ENCODE assay signal across 8 cellular contexts in genomic region chr14:67285876-67286452, GRCh38. TPM values are rescaled to one million over a fixed set of nuclear protein-coding genes. Genes with fewer than 3 reads are reported as not detected.
DNase-seq lines count a peak whose midpoint lies in the region; ATAC-seq and TF ChIP-seq lines count a peak whose summit lies in the region.
"Had no signal": no experiment of that assay in that cellular context is flagged by ENCODE, and none has a peak within 500 bp of the region (broad histone marks: within the 10 kb centered on the region; RNA-seq: fewer than 3 reads in every experiment).

No MANE protein-coding gene starts in this region.

- no peak for TF ChIP-seq POLR2A in adrenal gland (IDR thresholded peaks at IDR 0.05)

- H3K36me3 ChIP-seq in adrenal gland (replicated peaks in 1 of 2), result no peaks in the 10 kb centered on the region

- intact Hi-C loops in adrenal gland (cut with DNase I), result loop anchor here in 1 of 2 donors (10.0 kb wide), 1 partner anchor 121 kb away; no protein-coding TSS in a partner anchor

- peaks cover 0 to 12% of the 10 kb centered on the region in 2 donors for H3K4me1 ChIP-seq in adrenal gland (replicated peaks in 1 of 2)

- H3K4me3 ChIP-seq in GM12864 (ENCODE audit: low read depth, low read length) (no peak overlapping the region), adrenal gland (no peak overlapping the region)
- H3K4me3 ChIP-seq: skin epidermis had no signal

- peak; percentile 37 for TF ChIP-seq CTCF in GM12864 (IDR thresholded peaks at IDR 0.05; ENCODE audit: low read depth, low read length, missing control alignments)
- peak; percentile 44 to 75 (median 58) for TF ChIP-seq CTCF in adrenal gland (IDR thresholded peaks at IDR 0.05)

- WGBS in adrenal gland, 4 donors, result 18 to 43% (median 31%) methylated on average over 2 of the region's 2 CpGs

- DNase-seq in GM12864 (ENCODE audit: low read depth) (no peak), NCI-H1694 (lab: John Stamatoyannopoulos, UW) (peak; percentile 77), adrenal gland (no peak), iris pigment epithelial cell (ENCODE audit: low read depth) (peak; percentile 58)
- no peak for DNase-seq in stimulated activated CD4-positive, alpha-beta T cell treated with anti-CD3 and anti-CD28 coated beads, Interleukin-4, amount 100 ng/mL, for 4 hours

- H3K27ac ChIP-seq in adrenal gland, result no peak overlapping the region
- H3K27ac ChIP-seq: skin epidermis had no signal

- ATAC-seq in GM18858 (IDR thresholded peaks at IDR 0.05; ENCODE audit: unreplicated experiment), result no peak
- no peak for ATAC-seq in activated CD4-positive, CD25-positive, alpha-beta regulatory T cell treated with anti-CD3 and anti-CD28 coated beads, Interleukin-2, amount 50 U/mL, for 24 hours

- no peaks in the 10 kb centered on the region for H3K27me3 ChIP-seq in adrenal gland

- H3K9me3 ChIP-seq in adrenal gland (replicated peaks in 1 of 3), result no peaks in the 10 kb centered on the region

RNA-seq across cellular contexts. Expression of gene PALS1, which starts 44.7 kb away (rescaled TPM):
- total RNA-seq in adrenal gland, result 10 to 100 TPM; 11.0 to 23.0 (median 16.9) TPM
- polyA plus RNA-seq in adrenal gland, result 10 to 100 TPM in 1 of 3 donors, 1 to 10 TPM in 2; 2.2 to 19.5 (median 5.4) TPM

Comparison
In these comparisons a context has a peak if more than half of its experiments do, and no peak if none do; other contexts are left out.
1. DNase-seq: peak in NCI-H1694 (single experiment) and iris pigment epithelial cell (single experiment); none in GM12864 (single experiment), adrenal gland (0 of 7) and stimulated activated CD4-positive, alpha-beta T cell treated with anti-CD3 and anti-CD28 coated beads, Interleukin-4, amount 100 ng/mL, for 4 hours (0 of 2).